22 cellular contexts compared by ENCODE assay signal in genomic region chr2:166181813-166182154, GRCh38. TPM values are rescaled to one million over a fixed set of nuclear protein-coding genes. Genes with fewer than 3 reads are reported as not detected.
DNase-seq lines count a peak whose midpoint lies in the region; ATAC-seq, FAIRE-seq and TF ChIP-seq lines count a peak whose summit lies in the region.
"Had no signal": no experiment of that assay in that cellular context is flagged by ENCODE, and none has a peak within 500 bp of the region (broad histone marks: within the 10 kb centered on the region; RNA-seq: fewer than 3 reads in every experiment).

No MANE protein-coding gene starts in this region.

- no peak for DNase-seq in pancreas
- DNase-seq in erythroblast (lab: John Stamatoyannopoulos, UW), result no peak
- DNase-seq in left lung, result no peak
- DNase-seq: CD8-positive, alpha-beta memory T cell; cerebellar nuclear complex; gastrocnemius medialis; GDM1 had no signal

- H3K27ac ChIP-seq in pancreas, result no peak overlapping the region
- no peak overlapping the region for H3K27ac ChIP-seq in left lung
- H3K27ac ChIP-seq: epithelial cell of prostate, gastrocnemius medialis, lower lobe of right lung, neutrophil, tibial artery had no signal

- WGBS in pancreas, 2 donors, result 10 to 34% methylated on average over 3 of the region's 3 CpGs

- H3K4me1 ChIP-seq in pancreas (no peaks in the 10 kb centered on the region), left lung (no peaks in the 10 kb centered on the region)
- H3K4me1 ChIP-seq: gastrocnemius medialis, lower lobe of right lung, tibial artery had no signal

- ATAC-seq in GM18873 (IDR thresholded peaks at IDR 0.05; ENCODE audit: low FRiP score, unreplicated experiment), result peak; percentile 15
- ATAC-seq in HG03378 (IDR thresholded peaks at IDR 0.05; ENCODE audit: unreplicated experiment), result peak; percentile 8
- ATAC-seq in pancreas, result no peak
- no peak for ATAC-seq in HG02981 (IDR thresholded peaks at IDR 0.05; ENCODE audit: unreplicated experiment)
- ATAC-seq in left lung, result no peak
- ATAC-seq: stimulated activated naive CD8-positive, alpha-beta T cell treated with anti-CD3 and anti-CD28 coated beads, Interleukin-15, Interleukin-2, amounts not matched to agents 100 U/mL and 50 U/mL, for 24 hours had no signal

- intact Hi-C loops in pancreas (cut with DNase I), result loop anchor here in 1 of 3 donors (10.0 kb wide), 1 partner anchor 127 kb away; no protein-coding TSS in a partner anchor
- intact Hi-C loops in left lung (cut with DNase I), result no loop called here

- H3K27me3 ChIP-seq in pancreas, result no peaks in the 10 kb centered on the region
- no peaks in the 10 kb centered on the region for H3K27me3 ChIP-seq in left lung
- H3K27me3 ChIP-seq: gastrocnemius medialis, neutrophil had no signal

- no peak overlapping the region for H3K4me3 ChIP-seq in pancreas
- no peak overlapping the region for H3K4me3 ChIP-seq in left lung
- H3K4me3 ChIP-seq: gastrocnemius medialis, lower lobe of right lung, smooth muscle cell, tibial artery had no signal

- FAIRE-seq in TTC549 (lab: Jason Lieb, UNC), result peak; percentile 43
- peak; percentile 13 for FAIRE-seq in pancreas (lab: Jason Lieb, UNC)
- FAIRE-seq: islet of Langerhans had no signal

- no peak for TF ChIP-seq POLR2A in erythroblast (IDR thresholded peaks at IDR 0.05; ENCODE audit: low read length)

- H3K36me3 ChIP-seq in pancreas (no peaks in the 10 kb centered on the region), left lung (no peaks in the 10 kb centered on the region)
- H3K36me3 ChIP-seq: gastrocnemius medialis, lower lobe of right lung, neutrophil, tibial artery had no signal

- no peaks in the 10 kb centered on the region for H3K9me3 ChIP-seq in pancreas
- H3K9me3 ChIP-seq in left lung, result no peaks in the 10 kb centered on the region
- H3K9me3 ChIP-seq: gastrocnemius medialis, lower lobe of right lung, neutrophil, tibial artery had no signal

- TF ChIP-seq CTCF in pancreas (IDR thresholded peaks at IDR 0.05) (peak in 1 of 4 donors; percentile 2), left lung (IDR thresholded peaks at IDR 0.05) (no peak)

RNA-seq across cellular contexts. Expression of gene SCN1A, which starts 54.0 kb away (rescaled TPM):
- under 1 TPM in 4 of 6 donors, not detected in 2; 0.03 to 0.43 (median 0.04) TPM for total RNA-seq in pancreas
- under 1 TPM; 0.04 to 0.07 TPM for polyA plus RNA-seq in pancreas
- 10 to 100 TPM in 1 of 2 donors, 1 to 10 TPM in 1; 7.1 to 18.0 TPM for total RNA-seq in left lung
- total RNA-seq: activated CD4-positive, alpha-beta T cell treated with anti-CD3 and anti-CD28 coated beads, Interleukin-2, amount 10 ng/mL, durations not matched to agents 7 days and 5 days; activated naive CD8-positive, alpha-beta T cell treated with anti-CD3 and anti-CD28 coated beads for 36 hours; activated T-helper 17 cell treated with anti-CD3 and anti-CD28 coated beads, Interleukin-2, amount 50 U/mL, for 72 hours; CD8-positive, alpha-beta memory T cell; gastrocnemius medialis; smooth muscle cell; T-helper 1 cell treated with Interleukin-12 subunit alpha and Interleukin-12 subunit beta and Interleukin-4 antibody, amounts not matched to agents 30 ng/mL and 1 ng/mL, for 36 hours had no signal
- polyA plus RNA-seq: CD8-positive, alpha-beta memory T cell; smooth muscle cell had no signal

Comparison
In these comparisons a context has a peak if more than half of its experiments do, and no peak if none do; other contexts are left out.
1. ATAC-seq: peak in GM18873 (single experiment) and HG03378 (single experiment); none in pancreas (0 of 4), HG02981 (single experiment) and left lung (single experiment).
2. RNA of gene SCN1A, which starts 54.0 kb away (total RNA-seq): 7.1 to 18.0 TPM in left lung; 0.03 to 0.43 TPM in pancreas; every median in the first group is over 4 times any median in the second.